2 cellular contexts compared by ENCODE assay signal in the genomic region with DNA sequence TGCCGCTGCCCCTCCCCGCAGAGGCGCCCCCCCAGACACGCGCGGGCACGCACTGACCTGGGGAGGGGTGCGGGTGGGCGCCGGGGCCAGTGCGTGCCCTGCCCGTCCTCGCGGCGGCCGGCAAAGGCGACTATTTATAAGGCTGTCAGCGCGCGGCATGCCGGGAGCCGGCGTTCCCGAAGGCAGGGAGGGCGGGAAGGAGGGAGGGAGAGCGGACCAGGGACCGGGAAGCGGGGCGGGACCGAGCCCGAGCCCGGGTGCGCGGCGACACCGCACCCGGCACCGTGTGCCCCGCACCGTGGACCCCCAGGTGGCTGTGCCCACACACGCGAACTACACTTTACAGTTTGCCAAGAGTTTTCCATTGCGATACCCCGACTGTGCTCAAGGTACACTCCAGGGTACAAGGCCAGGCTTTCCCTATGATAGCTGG.
TF ChIP-seq lines count a peak whose summit lies in the region.

A gene with protein sequence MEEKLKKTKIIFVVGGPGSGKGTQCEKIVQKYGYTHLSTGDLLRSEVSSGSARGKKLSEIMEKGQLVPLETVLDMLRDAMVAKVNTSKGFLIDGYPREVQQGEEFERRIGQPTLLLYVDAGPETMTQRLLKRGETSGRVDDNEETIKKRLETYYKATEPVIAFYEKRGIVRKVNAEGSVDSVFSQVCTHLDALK (minus strand): TSS at position 110 of the 433 bp plus-strand sequence. CDS start 3,058 bp downstream, outside the sequence.

TF ChIP-seq in HEK293, 187 proteins besides CTCF, POLR2A, EP300 and RAD21 (continued from another document and continues in another):
- TF ChIP-seq ZSCAN23 (tag by site-specific recombination; IDR thresholded peaks at IDR 0.05) (no peak), ZNF777 (tag by site-specific recombination; IDR thresholded peaks at IDR 0.05; ENCODE audit: borderline replicate concordance) (no peak), ZFP37 (tag by site-specific recombination; IDR thresholded peaks at IDR 0.05) (0 out of 2 replicates have a peak, but pooled peaks have one; percentile 20), ZNF341 (tag by site-specific recombination; IDR thresholded peaks at IDR 0.05; ENCODE audit: low read depth) (peak; percentile 70), ZNF423 (tag by site-specific recombination; IDR thresholded peaks at IDR 0.05) (no peak), ZNF239 (tag by site-specific recombination; IDR thresholded peaks at IDR 0.05) (no peak), ZNF830 (tag by site-specific recombination; IDR thresholded peaks at IDR 0.05; ENCODE audit: low read depth) (no peak), IKZF3 (tag by site-specific recombination; IDR thresholded peaks at IDR 0.05) (peak; percentile 92), ZNF521 (tag by site-specific recombination; IDR thresholded peaks at IDR 0.05) (no peak), ZNF623 (tag by site-specific recombination; IDR thresholded peaks at IDR 0.05) (no peak), SP2 (tag by site-specific recombination; IDR thresholded peaks at IDR 0.05) (peak; percentile 76), ZNF391 (tag by site-specific recombination; IDR thresholded peaks at IDR 0.05; ENCODE audit: borderline replicate concordance, low read depth) (no peak), ZNF302 (tag by site-specific recombination; IDR thresholded peaks at IDR 0.05; ENCODE audit: low read depth) (no peak), KLF9 (tag by site-specific recombination; IDR thresholded peaks at IDR 0.05; ENCODE audit: low read depth) (peak; percentile 44; the same call in 1 of the 2 replicates), ZBTB8A (tag by site-specific recombination; IDR thresholded peaks at IDR 0.05) (no peak), HOXA7 (CRISPR knock-in tag; IDR thresholded peaks at IDR 0.05; ENCODE audit: borderline replicate concordance) (no peak), SCRT2 (tag by site-specific recombination; IDR thresholded peaks at IDR 0.05) (no peak), YY1 (tag by site-specific recombination; IDR thresholded peaks at IDR 0.05) (no peak), ZNF677 (tag by site-specific recombination; IDR thresholded peaks at IDR 0.05) (no peak), HOXC10 (CRISPR knock-in tag; IDR thresholded peaks at IDR 0.05) (no peak), ZNF549 (tag by site-specific recombination; IDR thresholded peaks at IDR 0.05) (no peak)
- TF ChIP-seq, protein P1, sequence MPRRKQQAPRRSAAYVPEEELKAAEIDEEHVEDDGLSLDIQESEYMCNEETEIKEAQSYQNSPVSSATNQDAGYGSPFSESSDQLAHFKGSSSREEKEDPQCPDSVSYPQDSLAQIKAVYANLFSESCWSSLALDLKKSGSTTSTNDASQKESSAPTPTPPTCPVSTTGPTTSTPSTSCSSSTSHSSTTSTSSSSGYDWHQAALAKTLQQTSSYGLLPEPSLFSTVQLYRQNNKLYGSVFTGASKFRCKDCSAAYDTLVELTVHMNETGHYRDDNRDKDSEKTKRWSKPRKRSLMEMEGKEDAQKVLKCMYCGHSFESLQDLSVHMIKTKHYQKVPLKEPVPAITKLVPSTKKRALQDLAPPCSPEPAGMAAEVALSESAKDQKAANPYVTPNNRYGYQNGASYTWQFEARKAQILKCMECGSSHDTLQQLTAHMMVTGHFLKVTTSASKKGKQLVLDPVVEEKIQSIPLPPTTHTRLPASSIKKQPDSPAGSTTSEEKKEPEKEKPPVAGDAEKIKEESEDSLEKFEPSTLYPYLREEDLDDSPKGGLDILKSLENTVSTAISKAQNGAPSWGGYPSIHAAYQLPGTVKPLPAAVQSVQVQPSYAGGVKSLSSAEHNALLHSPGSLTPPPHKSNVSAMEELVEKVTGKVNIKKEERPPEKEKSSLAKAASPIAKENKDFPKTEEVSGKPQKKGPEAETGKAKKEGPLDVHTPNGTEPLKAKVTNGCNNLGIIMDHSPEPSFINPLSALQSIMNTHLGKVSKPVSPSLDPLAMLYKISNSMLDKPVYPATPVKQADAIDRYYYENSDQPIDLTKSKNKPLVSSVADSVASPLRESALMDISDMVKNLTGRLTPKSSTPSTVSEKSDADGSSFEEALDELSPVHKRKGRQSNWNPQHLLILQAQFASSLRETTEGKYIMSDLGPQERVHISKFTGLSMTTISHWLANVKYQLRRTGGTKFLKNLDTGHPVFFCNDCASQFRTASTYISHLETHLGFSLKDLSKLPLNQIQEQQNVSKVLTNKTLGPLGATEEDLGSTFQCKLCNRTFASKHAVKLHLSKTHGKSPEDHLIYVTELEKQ (tag by site-specific recombination; IDR thresholded peaks at IDR 0.05; ENCODE audit: borderline replicate concordance): no peak
- TF ChIP-seq, protein P2, sequence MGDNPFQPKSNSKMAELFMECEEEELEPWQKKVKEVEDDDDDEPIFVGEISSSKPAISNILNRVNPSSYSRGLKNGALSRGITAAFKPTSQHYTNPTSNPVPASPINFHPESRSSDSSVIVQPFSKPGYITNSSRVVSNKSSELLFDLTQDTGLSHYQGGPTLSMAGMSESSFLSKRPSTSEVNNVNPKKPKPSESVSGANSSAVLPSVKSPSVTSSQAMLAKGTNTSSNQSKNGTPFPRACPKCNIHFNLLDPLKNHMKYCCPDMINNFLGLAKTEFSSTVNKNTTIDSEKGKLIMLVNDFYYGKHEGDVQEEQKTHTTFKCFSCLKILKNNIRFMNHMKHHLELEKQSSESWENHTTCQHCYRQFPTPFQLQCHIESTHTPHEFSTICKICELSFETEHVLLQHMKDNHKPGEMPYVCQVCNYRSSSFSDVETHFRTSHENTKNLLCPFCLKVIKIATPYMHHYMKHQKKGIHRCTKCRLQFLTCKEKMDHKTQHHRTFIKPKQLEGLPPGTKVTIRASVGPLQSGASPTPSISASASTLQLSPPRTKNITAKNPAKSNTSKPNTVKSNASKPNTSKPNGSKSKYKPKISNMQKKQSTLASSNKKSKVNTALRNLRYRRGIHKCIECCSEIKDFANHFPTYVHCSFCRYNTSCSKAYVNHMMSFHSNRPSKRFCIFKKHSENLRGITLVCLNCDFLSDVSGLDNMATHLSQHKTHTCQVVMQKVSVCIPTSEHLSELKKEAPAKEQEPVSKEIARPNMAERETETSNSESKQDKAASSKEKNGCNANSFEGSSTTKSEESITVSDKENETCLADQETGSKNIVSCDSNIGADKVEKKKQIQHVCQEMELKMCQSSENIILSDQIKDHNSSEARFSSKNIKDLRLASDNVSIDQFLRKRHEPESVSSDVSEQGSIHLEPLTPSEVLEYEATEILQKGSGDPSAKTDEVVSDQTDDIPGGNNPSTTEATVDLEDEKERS (tag by site-specific recombination; IDR thresholded peaks at IDR 0.05): no peak
- TF ChIP-seq, protein P3, sequence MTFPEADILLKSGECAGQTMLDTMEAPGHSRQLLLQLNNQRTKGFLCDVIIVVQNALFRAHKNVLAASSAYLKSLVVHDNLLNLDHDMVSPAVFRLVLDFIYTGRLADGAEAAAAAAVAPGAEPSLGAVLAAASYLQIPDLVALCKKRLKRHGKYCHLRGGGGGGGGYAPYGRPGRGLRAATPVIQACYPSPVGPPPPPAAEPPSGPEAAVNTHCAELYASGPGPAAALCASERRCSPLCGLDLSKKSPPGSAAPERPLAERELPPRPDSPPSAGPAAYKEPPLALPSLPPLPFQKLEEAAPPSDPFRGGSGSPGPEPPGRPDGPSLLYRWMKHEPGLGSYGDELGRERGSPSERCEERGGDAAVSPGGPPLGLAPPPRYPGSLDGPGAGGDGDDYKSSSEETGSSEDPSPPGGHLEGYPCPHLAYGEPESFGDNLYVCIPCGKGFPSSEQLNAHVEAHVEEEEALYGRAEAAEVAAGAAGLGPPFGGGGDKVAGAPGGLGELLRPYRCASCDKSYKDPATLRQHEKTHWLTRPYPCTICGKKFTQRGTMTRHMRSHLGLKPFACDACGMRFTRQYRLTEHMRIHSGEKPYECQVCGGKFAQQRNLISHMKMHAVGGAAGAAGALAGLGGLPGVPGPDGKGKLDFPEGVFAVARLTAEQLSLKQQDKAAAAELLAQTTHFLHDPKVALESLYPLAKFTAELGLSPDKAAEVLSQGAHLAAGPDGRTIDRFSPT (tag by site-specific recombination; IDR thresholded peaks at IDR 0.05): no peak

TF ChIP-seq in H1, 55 proteins besides CTCF, POLR2A, EP300 and RAD21 (continued from another document and continues in another):
- TF ChIP-seq, protein P4, sequence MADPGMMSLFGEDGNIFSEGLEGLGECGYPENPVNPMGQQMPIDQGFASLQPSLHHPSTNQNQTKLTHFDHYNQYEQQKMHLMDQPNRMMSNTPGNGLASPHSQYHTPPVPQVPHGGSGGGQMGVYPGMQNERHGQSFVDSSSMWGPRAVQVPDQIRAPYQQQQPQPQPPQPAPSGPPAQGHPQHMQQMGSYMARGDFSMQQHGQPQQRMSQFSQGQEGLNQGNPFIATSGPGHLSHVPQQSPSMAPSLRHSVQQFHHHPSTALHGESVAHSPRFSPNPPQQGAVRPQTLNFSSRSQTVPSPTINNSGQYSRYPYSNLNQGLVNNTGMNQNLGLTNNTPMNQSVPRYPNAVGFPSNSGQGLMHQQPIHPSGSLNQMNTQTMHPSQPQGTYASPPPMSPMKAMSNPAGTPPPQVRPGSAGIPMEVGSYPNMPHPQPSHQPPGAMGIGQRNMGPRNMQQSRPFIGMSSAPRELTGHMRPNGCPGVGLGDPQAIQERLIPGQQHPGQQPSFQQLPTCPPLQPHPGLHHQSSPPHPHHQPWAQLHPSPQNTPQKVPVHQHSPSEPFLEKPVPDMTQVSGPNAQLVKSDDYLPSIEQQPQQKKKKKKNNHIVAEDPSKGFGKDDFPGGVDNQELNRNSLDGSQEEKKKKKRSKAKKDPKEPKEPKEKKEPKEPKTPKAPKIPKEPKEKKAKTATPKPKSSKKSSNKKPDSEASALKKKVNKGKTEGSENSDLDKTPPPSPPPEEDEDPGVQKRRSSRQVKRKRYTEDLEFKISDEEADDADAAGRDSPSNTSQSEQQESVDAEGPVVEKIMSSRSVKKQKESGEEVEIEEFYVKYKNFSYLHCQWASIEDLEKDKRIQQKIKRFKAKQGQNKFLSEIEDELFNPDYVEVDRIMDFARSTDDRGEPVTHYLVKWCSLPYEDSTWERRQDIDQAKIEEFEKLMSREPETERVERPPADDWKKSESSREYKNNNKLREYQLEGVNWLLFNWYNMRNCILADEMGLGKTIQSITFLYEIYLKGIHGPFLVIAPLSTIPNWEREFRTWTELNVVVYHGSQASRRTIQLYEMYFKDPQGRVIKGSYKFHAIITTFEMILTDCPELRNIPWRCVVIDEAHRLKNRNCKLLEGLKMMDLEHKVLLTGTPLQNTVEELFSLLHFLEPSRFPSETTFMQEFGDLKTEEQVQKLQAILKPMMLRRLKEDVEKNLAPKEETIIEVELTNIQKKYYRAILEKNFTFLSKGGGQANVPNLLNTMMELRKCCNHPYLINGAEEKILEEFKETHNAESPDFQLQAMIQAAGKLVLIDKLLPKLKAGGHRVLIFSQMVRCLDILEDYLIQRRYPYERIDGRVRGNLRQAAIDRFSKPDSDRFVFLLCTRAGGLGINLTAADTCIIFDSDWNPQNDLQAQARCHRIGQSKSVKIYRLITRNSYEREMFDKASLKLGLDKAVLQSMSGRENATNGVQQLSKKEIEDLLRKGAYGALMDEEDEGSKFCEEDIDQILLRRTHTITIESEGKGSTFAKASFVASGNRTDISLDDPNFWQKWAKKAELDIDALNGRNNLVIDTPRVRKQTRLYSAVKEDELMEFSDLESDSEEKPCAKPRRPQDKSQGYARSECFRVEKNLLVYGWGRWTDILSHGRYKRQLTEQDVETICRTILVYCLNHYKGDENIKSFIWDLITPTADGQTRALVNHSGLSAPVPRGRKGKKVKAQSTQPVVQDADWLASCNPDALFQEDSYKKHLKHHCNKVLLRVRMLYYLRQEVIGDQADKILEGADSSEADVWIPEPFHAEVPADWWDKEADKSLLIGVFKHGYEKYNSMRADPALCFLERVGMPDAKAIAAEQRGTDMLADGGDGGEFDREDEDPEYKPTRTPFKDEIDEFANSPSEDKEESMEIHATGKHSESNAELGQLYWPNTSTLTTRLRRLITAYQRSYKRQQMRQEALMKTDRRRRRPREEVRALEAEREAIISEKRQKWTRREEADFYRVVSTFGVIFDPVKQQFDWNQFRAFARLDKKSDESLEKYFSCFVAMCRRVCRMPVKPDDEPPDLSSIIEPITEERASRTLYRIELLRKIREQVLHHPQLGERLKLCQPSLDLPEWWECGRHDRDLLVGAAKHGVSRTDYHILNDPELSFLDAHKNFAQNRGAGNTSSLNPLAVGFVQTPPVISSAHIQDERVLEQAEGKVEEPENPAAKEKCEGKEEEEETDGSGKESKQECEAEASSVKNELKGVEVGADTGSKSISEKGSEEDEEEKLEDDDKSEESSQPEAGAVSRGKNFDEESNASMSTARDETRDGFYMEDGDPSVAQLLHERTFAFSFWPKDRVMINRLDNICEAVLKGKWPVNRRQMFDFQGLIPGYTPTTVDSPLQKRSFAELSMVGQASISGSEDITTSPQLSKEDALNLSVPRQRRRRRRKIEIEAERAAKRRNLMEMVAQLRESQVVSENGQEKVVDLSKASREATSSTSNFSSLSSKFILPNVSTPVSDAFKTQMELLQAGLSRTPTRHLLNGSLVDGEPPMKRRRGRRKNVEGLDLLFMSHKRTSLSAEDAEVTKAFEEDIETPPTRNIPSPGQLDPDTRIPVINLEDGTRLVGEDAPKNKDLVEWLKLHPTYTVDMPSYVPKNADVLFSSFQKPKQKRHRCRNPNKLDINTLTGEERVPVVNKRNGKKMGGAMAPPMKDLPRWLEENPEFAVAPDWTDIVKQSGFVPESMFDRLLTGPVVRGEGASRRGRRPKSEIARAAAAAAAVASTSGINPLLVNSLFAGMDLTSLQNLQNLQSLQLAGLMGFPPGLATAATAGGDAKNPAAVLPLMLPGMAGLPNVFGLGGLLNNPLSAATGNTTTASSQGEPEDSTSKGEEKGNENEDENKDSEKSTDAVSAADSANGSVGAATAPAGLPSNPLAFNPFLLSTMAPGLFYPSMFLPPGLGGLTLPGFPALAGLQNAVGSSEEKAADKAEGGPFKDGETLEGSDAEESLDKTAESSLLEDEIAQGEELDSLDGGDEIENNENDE (IDR thresholded peaks at IDR 0.05; ENCODE audit: insufficient replicate concordance, low read length): no peak
- TF ChIP-seq RFX5 (IDR thresholded peaks at IDR 0.05; ENCODE audit: borderline replicate concordance, low read depth, low read length): no peak
- no peak for TF ChIP-seq TCF12 (IDR thresholded peaks at IDR 0.05; ENCODE audit: low read depth, low read length)
- no peak for TF ChIP-seq CTBP2 (IDR thresholded peaks at IDR 0.05; ENCODE audit: borderline replicate concordance, insufficient read depth, insufficient read length, low read length)
- TF ChIP-seq TEAD4 (IDR thresholded peaks at IDR 0.05; ENCODE audit: low read depth, low read length): peak; percentile 39; the same call in 1 of the 2 replicates
- no peak for TF ChIP-seq POLR2AphosphoS5 (IDR thresholded peaks at IDR 0.05; ENCODE audit: low read depth, low read length)
- TF ChIP-seq, protein P5, sequence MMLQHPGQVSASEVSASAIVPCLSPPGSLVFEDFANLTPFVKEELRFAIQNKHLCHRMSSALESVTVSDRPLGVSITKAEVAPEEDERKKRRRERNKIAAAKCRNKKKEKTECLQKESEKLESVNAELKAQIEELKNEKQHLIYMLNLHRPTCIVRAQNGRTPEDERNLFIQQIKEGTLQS (IDR thresholded peaks at IDR 0.05; ENCODE audit: insufficient read depth, low read depth, low read length): no peak
- TF ChIP-seq CBX5 (IDR thresholded peaks at IDR 0.05; ENCODE audit: low read depth, low read length): no peak
- TF ChIP-seq BRCA1 (IDR thresholded peaks at IDR 0.05; ENCODE audit: low read depth, low read length): no peak
- TF ChIP-seq, protein P6, sequence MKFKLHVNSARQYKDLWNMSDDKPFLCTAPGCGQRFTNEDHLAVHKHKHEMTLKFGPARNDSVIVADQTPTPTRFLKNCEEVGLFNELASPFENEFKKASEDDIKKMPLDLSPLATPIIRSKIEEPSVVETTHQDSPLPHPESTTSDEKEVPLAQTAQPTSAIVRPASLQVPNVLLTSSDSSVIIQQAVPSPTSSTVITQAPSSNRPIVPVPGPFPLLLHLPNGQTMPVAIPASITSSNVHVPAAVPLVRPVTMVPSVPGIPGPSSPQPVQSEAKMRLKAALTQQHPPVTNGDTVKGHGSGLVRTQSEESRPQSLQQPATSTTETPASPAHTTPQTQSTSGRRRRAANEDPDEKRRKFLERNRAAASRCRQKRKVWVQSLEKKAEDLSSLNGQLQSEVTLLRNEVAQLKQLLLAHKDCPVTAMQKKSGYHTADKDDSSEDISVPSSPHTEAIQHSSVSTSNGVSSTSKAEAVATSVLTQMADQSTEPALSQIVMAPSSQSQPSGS (IDR thresholded peaks at IDR 0.05; ENCODE audit: low read length): no peak
- TF ChIP-seq CEBPB (IDR thresholded peaks at IDR 0.05; ENCODE audit: low read depth, low read length): no peak
- peak; percentile 60; the same call in 1 of the 2 replicates for TF ChIP-seq TBP (IDR thresholded peaks at IDR 0.05; ENCODE audit: low read depth, low read length)
